ENCODE assay signal across 11 cellular contexts in genomic region chr5:93674866-93675457, GRCh38.
DNase-seq lines count a peak whose midpoint lies in the region; ATAC-seq and TF ChIP-seq lines count a peak whose summit lies in the region.
"Had no signal": no experiment of that assay in that cellular context is flagged by ENCODE, and none has a peak within 500 bp of the region (broad histone marks: within the 10 kb centered on the region; RNA-seq: fewer than 3 reads in every experiment).

No MANE protein-coding gene starts in this region.

- peak overlapping the region; percentile 14; the same call in 1 of the 2 replicates for H3K4me2 ChIP-seq in KMS-11

- no peak for TF ChIP-seq CTCF in KMS-11 (conservative IDR thresholded peaks at IDR 0.05; ENCODE audit: low read depth, low read length)

- H3K79me2 ChIP-seq in KMS-11 (ENCODE audit: insufficient read depth, low read depth): no peaks in the 10 kb centered on the region

- H3K36me3 ChIP-seq in KMS-11 (ENCODE audit: insufficient read depth): no peaks in the 10 kb centered on the region
- H3K36me3 ChIP-seq: BE2C had no signal

- H2AFZ ChIP-seq in KMS-11 (ENCODE audit: low read depth): no peak overlapping the region

- H4K20me1 ChIP-seq in KMS-11 (ENCODE audit: insufficient read depth): no peaks in the 10 kb centered on the region

- H3K4me3 ChIP-seq in KMS-11 (IDR thresholded peaks at IDR 0.05; ENCODE audit: insufficient read depth, low read depth, low read length): no peak overlapping the region

- DNase-seq in SHP77 treated with DMSO at 0.1 percent for 48 hours (lab: John Stamatoyannopoulos, UW): no peak
- no peak for DNase-seq in NCI-H1092 treated with DMSO at 0.1 percent for 48 hours (lab: John Stamatoyannopoulos, UW)
- DNase-seq in T1000 (lab: John Stamatoyannopoulos, UW): no peak
- DNase-seq: BE2C, midbrain had no signal

- H3K27me3 ChIP-seq in KMS-11 (ENCODE audit: insufficient read depth, low read depth): no peaks in the 10 kb centered on the region
- H3K27me3 ChIP-seq: BE2C had no signal

- peaks cover 40% of the 10 kb centered on the region for H3K4me1 ChIP-seq in KMS-11 (ENCODE audit: low read depth, poor library complexity, severe bottlenecking)

- peak; percentile 55 for ATAC-seq in GM18861 (IDR thresholded peaks at IDR 0.05; ENCODE audit: unreplicated experiment)
- peak; percentile 65 for ATAC-seq in GM21423 (IDR thresholded peaks at IDR 0.05; ENCODE audit: unreplicated experiment)
- ATAC-seq in HG02973 (IDR thresholded peaks at IDR 0.05; ENCODE audit: unreplicated experiment): peak; percentile 75
- ATAC-seq in HG03039 (IDR thresholded peaks at IDR 0.05; ENCODE audit: unreplicated experiment): no peak

- H3K27ac ChIP-seq in KMS-11: no peak overlapping the region
- H3K27ac ChIP-seq: RWPE1 had no signal

- H3K9ac ChIP-seq in KMS-11: no peak overlapping the region
